ENCODE assay signal across 8 cellular contexts in genomic region chr19:48321372-48321621, GRCh38. TPM values are rescaled to one million over a fixed set of nuclear protein-coding genes. Genes with fewer than 3 reads are reported as not detected.
DNase-seq lines count a peak whose midpoint lies in the region; ATAC-seq, FAIRE-seq and TF ChIP-seq lines count a peak whose summit lies in the region.

No MANE protein-coding gene starts in this region.

- peak; percentile 36 for FAIRE-seq in HTR-8/SVneo (lab: Jason Lieb, UNC)

- H3K27ac Mint-ChIP-seq in endodermal cell: peak overlapping the region; percentile 99

- H3K36me3 ChIP-seq in endodermal cell (ENCODE audit: control insufficient read depth, insufficient read depth, low read length) (no peaks in the 10 kb centered on the region), mucosa of descending colon (ENCODE audit: low read depth) (no peaks in the 10 kb centered on the region)

- H3K4me3 ChIP-seq in endodermal cell (ENCODE audit: low read length) (peak overlapping the region; percentile 86), mucosa of descending colon (peak overlapping the region; percentile 38)

- peak overlapping the region; percentile 80 for H3K4me3 Mint-ChIP-seq in endodermal cell

- H3K27me3 ChIP-seq in endodermal cell (ENCODE audit: control insufficient read depth, insufficient read depth, low read length, poor library complexity, severe bottlenecking): no peaks in the 10 kb centered on the region

- DNase-seq in AML-193 (lab: John Stamatoyannopoulos, UW) (peak; percentile 78 to 89), HTR-8/SVneo (ENCODE audit: insufficient read length, low spot score) (peak; percentile 86), NOMO-1 treated with dmso at 0.1 percent for 144 hours (lab: John Stamatoyannopoulos, UW; ENCODE audit: unreplicated experiment) (peak; percentile 95), endodermal cell (peak; percentile 100), mucosa of descending colon (peak; percentile 99 to 100 (median 99))
- DNase-seq in activated CD8-positive, alpha-beta memory T cell treated with anti-CD3 and anti-CD28 coated beads, Interleukin-2, amount 50 U/mL, for 1 hour (ENCODE audit: extremely low read depth): peak; percentile 96
- peak; percentile 96 for DNase-seq in stimulated activated CD8-positive, alpha-beta memory T cell treated with anti-CD3 and anti-CD28 coated beads, Interleukin-4, amount 100 ng/mL, for 1 hour (ENCODE audit: low read depth in 2 of 2, low spot score in 1 of 2)

- H3K4me1 Mint-ChIP-seq in endodermal cell: peaks cover 13% of the 10 kb centered on the region

- H3K4me1 ChIP-seq in endodermal cell (ENCODE audit: control insufficient read depth, insufficient read depth, low read length): peaks cover 4% of the 10 kb centered on the region
- H3K4me1 ChIP-seq in mucosa of descending colon (ENCODE audit: low read depth): peaks cover 37% of the 10 kb centered on the region

- ATAC-seq in GM19372 (IDR thresholded peaks at IDR 0.05; ENCODE audit: low read depth, unreplicated experiment) (peak; percentile 62), mucosa of descending colon (peak; percentile 90)

- no peaks in the 10 kb centered on the region for H3K36me3 Mint-ChIP-seq in endodermal cell (ENCODE audit: low read depth)

- TF ChIP-seq CTCF in endodermal cell (conservative IDR thresholded peaks at IDR 0.05) (no peak), mucosa of descending colon (IDR thresholded peaks at IDR 0.05) (no peak)

- no peaks in the 10 kb centered on the region for H3K9me3 Mint-ChIP-seq in endodermal cell

- WGBS in endodermal cell (ENCODE audit: insufficient coverage in 1 of 2, insufficient read length in 1 of 2), 2 experiments: 1 to 9% methylated on average over 4 to 22 of the region's 22 CpGs

- H3K9me3 ChIP-seq in endodermal cell (ENCODE audit: control insufficient read depth, low read length) (no peaks in the 10 kb centered on the region), mucosa of descending colon (no peaks in the 10 kb centered on the region)

- peaks cover 25% of the 10 kb centered on the region for H3K27me3 Mint-ChIP-seq in endodermal cell (ENCODE audit: insufficient read depth)

- peak overlapping the region; percentile 79 for H3K27ac ChIP-seq in endodermal cell (ENCODE audit: low read depth, low read length)

- H3K9ac ChIP-seq in endodermal cell (ENCODE audit: extremely low read depth, low read length, poor library complexity, severe bottlenecking): peak overlapping the region; percentile 82

- intact Hi-C loops in mucosa of descending colon (cut with DNase I, micrococcal nuclease): no loop called here

RNA-seq across cellular contexts. Expression of gene EMP3, which starts 4.1 kb away (rescaled TPM):
- total RNA-seq in endodermal cell: 1 to 10 TPM; 3.5 TPM
- 38.7 TPM for polyA plus RNA-seq in endodermal cell (2013, experiment 1 of 2)
- 37.9 TPM for polyA plus RNA-seq in endodermal cell (2013, experiment 2 of 2)
- 100 to 1,000 TPM in 1 of 3 donors, 10 to 100 TPM in 2; 10.3 to 109 (median 36.2) TPM for total RNA-seq in mucosa of descending colon

RNA-seq across cellular contexts. Expression of gene TMEM143, which starts 42.4 kb away (rescaled TPM):
- total RNA-seq in endodermal cell (10 to 100 TPM; 13.9 to 19.1 TPM), mucosa of descending colon (10 to 100 TPM; 13.2 to 14.5 (median 13.6) TPM)
- 12.9 TPM for polyA plus RNA-seq in endodermal cell (2013, experiment 1 of 2)
- polyA plus RNA-seq in endodermal cell (2013, experiment 2 of 2): 11.9 TPM

RNA-seq across cellular contexts. Expression of gene SYNGR4, which starts 42.9 kb away (rescaled TPM):
- total RNA-seq in endodermal cell: not detected
- 0.96 TPM for polyA plus RNA-seq in endodermal cell (2013, experiment 1 of 2)
- not detected for polyA plus RNA-seq in endodermal cell (2013, experiment 2 of 2)
- under 1 TPM in 1 of 3 donors, not detected in 2; 0.41 TPM for total RNA-seq in mucosa of descending colon

RNA-seq across cellular contexts. Expression of gene ZNF114, which starts 51.4 kb away (rescaled TPM):
- 10 to 100 TPM; 10.6 to 14.6 TPM for total RNA-seq in endodermal cell
- polyA plus RNA-seq in endodermal cell (2013, experiment 1 of 2): 7.0 TPM
- 4.9 TPM for polyA plus RNA-seq in endodermal cell (2013, experiment 2 of 2)
- total RNA-seq in mucosa of descending colon: under 1 TPM; 0.17 to 0.39 (median 0.22) TPM

Comparison
In these comparisons a context has a peak if more than half of its experiments do, and no peak if none do; other contexts are left out.
1. Peak in every context shown above with its lines: DNase-seq, ATAC-seq, H3K4me3 ChIP-seq and H3K27ac ChIP-seq.